16 cellular contexts compared by ENCODE assay signal in the genomic region with DNA sequence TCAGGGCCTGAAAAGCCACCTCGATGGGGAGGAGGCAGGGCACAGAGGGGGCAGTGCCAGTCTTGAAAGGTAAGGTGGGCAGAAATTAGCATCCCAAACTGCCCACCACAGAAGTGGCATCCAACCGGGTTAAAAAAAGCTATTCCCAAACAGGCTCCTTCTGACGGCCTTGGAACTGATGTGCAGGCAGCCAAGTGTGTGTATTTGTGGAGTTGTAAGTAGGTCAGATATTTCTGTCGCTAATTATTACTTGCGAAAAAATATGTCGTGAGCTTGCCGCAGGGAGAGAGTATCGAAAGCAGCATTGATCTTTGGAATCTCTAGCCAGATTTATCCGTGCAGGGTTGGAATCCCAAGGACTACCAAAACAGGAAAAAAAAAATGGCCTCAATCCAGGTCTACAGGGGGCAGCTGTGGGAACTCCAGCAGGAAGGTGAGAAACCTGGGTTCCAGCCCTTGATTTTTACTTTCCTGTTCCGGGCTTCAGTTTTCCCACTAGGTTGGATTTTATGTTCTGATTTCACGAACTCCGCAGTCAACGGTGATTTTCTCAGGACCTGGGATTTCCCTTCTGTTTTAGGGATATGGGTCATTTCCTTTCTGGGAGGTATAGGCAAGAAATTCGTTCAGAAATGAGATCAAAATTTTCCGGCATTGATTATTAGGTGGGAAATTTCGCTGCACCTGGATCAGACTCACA.
DNase-seq lines count a peak whose midpoint lies in the region; ATAC-seq, FAIRE-seq and TF ChIP-seq lines count a peak whose summit lies in the region.
"Had no signal": no experiment of that assay in that cellular context is flagged by ENCODE, and none has a peak within 500 bp of the region (broad histone marks: within the 10 kb centered on the region; RNA-seq: fewer than 3 reads in every experiment).

No MANE protein-coding gene starts in this region.

- no peaks in the 10 kb centered on the region for H3K79me2 ChIP-seq in H1 (ENCODE audit: control insufficient read depth in 1 of 2, insufficient read depth in 2 of 2, low read length in 2 of 2)

- no peak for TF ChIP-seq POLR2A in H1 (IDR thresholded peaks at IDR 0.05; ENCODE audit: control extremely low read depth in 1 of 2, low read depth in 2 of 2, low read length in 2 of 2)

- peaks cover 29% of the 10 kb centered on the region for H3K27me3 Mint-ChIP-seq in activated CD8-positive, alpha-beta memory T cell treated with anti-CD3 and anti-CD28 coated beads, Interleukin-2, amount 10 ng/mL, durations not matched to agents 7 days and 5 days

- H3K27ac Mint-ChIP-seq in activated CD8-positive, alpha-beta memory T cell treated with anti-CD3 and anti-CD28 coated beads, Interleukin-2, amount 10 ng/mL, durations not matched to agents 7 days and 5 days: no peak overlapping the region
- H3K27ac Mint-ChIP-seq: CD4-positive, CD25-positive, alpha-beta regulatory T cell had no signal

- ATAC-seq in activated CD8-positive, alpha-beta memory T cell treated with anti-CD3 and anti-CD28 coated beads, Interleukin-2, amount 10 ng/mL, durations not matched to agents 7 days and 5 days: no peak
- no peak for ATAC-seq in GM18498 (IDR thresholded peaks at IDR 0.05; ENCODE audit: unreplicated experiment)
- no peak for ATAC-seq in GM19463 (IDR thresholded peaks at IDR 0.05; ENCODE audit: unreplicated experiment)

- H3K36me3 Mint-ChIP-seq in activated CD8-positive, alpha-beta memory T cell treated with anti-CD3 and anti-CD28 coated beads, Interleukin-2, amount 10 ng/mL, durations not matched to agents 7 days and 5 days: no peaks in the 10 kb centered on the region
- H3K36me3 Mint-ChIP-seq: CD4-positive, CD25-positive, alpha-beta regulatory T cell had no signal

- no peaks in the 10 kb centered on the region for H4K20me1 ChIP-seq in BLaER1
- H4K20me1 ChIP-seq in H1 (replicated peaks in 1 of 2; ENCODE audit: control insufficient read depth in 1 of 2, insufficient read depth in 2 of 2, low read length in 2 of 2): no peaks in the 10 kb centered on the region

- POLR2A ChIA-PET in H1 (lab: Charles Lee; ENCODE audit: partially characterized antibody): no interaction called here

- no peak overlapping the region for H3K4me3 Mint-ChIP-seq in activated CD8-positive, alpha-beta memory T cell treated with anti-CD3 and anti-CD28 coated beads, Interleukin-2, amount 10 ng/mL, durations not matched to agents 7 days and 5 days
- H3K4me3 Mint-ChIP-seq: CD4-positive, CD25-positive, alpha-beta regulatory T cell had no signal

- intact Hi-C loops in posterior vena cava (cut with DNase I): loop anchor here in 1 of 2 donors (10.0 kb wide), 1 partner anchor 240 kb away; no protein-coding TSS in a partner anchor

- H3K4me1 ChIP-seq in BLaER1 (peaks cover 56% of the 10 kb centered on the region), H1 (replicated peaks in 1 of 4; ENCODE audit: control insufficient read depth in 3 of 4, insufficient read depth in 4 of 4, low read length in 3 of 4) (peaks cover 0 to 6% (median 0%) of the 10 kb centered on the region in 4 experiments; a peak in 1 of 7 replicates), SJCRH30 (no peaks in the 10 kb centered on the region)
- H3K4me1 ChIP-seq: HAP-1 had no signal

- no peak overlapping the region for H3K4ac ChIP-seq in H1 (replicated peaks; ENCODE audit: insufficient read length, low read depth, low read length)

- H3K79me1 ChIP-seq in H1 (ENCODE audit: low read depth, low read length): no peaks in the 10 kb centered on the region

- no peak overlapping the region for H2AFZ ChIP-seq in H1 (ENCODE audit: low read length)
- H2AFZ ChIP-seq: GM23248 had no signal

- H3K9ac ChIP-seq in BLaER1: no peak overlapping the region
- no peak overlapping the region for H3K9ac ChIP-seq in H1 (replicated peaks in 1 of 4; ENCODE audit: extremely low read depth in 1 of 4, low read depth in 3 of 4, low read length in 3 of 4)
- H3K9ac ChIP-seq: GM23248 had no signal

- no peak overlapping the region for H2BK20ac ChIP-seq in H1 (ENCODE audit: low read length)

- H2AK5ac ChIP-seq in H1 (ENCODE audit: low read depth, low read length): no peak overlapping the region

- no peak overlapping the region for H4K5ac ChIP-seq in H1 (ENCODE audit: insufficient read length, low read depth, low read length)

- no peaks in the 10 kb centered on the region for H3K23me2 ChIP-seq in H1 (ENCODE audit: low read depth, low read length)

- no peak overlapping the region for H3K18ac ChIP-seq in H1 (ENCODE audit: extremely low read depth, low read length)

- no peak overlapping the region for H3K14ac ChIP-seq in H1 (ENCODE audit: insufficient read length)

- peak; percentile 58 for FAIRE-seq in H1 (lab: Jason Lieb, UNC)
- FAIRE-seq: GM18507 had no signal

- H3K4me1 Mint-ChIP-seq in activated CD8-positive, alpha-beta memory T cell treated with anti-CD3 and anti-CD28 coated beads, Interleukin-2, amount 10 ng/mL, durations not matched to agents 7 days and 5 days: peaks cover 1% of the 10 kb centered on the region
- H3K4me1 Mint-ChIP-seq: CD4-positive, CD25-positive, alpha-beta regulatory T cell had no signal

- H3K23ac ChIP-seq in H1 (ENCODE audit: insufficient read length): no peak overlapping the region

- TF ChIP-seq EP300 in H1 (IDR thresholded peaks at IDR 0.05; ENCODE audit: borderline replicate concordance in 1 of 2, low read depth in 2 of 2, low read length in 2 of 2): no peak

- TF ChIP-seq RAD21 in H1 (IDR thresholded peaks at IDR 0.05 in 1 of 2, conservative IDR thresholded peaks at IDR 0.05 in 1 of 2; ENCODE audit: low read depth in 2 of 2, low read length in 2 of 2): no peak

- no peak overlapping the region for H2BK5ac ChIP-seq in H1 (ENCODE audit: low read depth, low read length)

- CTCF ChIA-PET in activated CD8-positive, alpha-beta memory T cell treated with anti-CD3 and anti-CD28 coated beads, Interleukin-2, amount 10 ng/mL, durations not matched to agents 7 days and 5 days (lab: Charles Lee): interaction anchor here (1.1 to 1.9 kb wide), 2 partner anchors 8 to 9 kb away, joined by 4 to 6 read pairs; no protein-coding TSS in a partner anchor
- CTCF ChIA-PET in H1 (lab: Charles Lee; ENCODE audit: partially characterized antibody): interaction anchor here (0.6 to 2.2 kb wide), 6 partner anchors 10 to 419 kb away, joined by 3 to 10 read pairs (median 3); no protein-coding TSS in a partner anchor

- H3K9me3 ChIP-seq in BLaER1 (no peaks in the 10 kb centered on the region), H1 (ENCODE audit: insufficient read depth in 2 of 2, low read depth in 1 of 2, low read length in 1 of 2) (no peaks in the 10 kb centered on the region), SJCRH30 (replicated peaks) (no peaks in the 10 kb centered on the region)
- H3K9me3 ChIP-seq: HAP-1 had no signal

- no peak for TF ChIP-seq CTCF in H1 (IDR thresholded peaks at IDR 0.05; ENCODE audit: control extremely low read depth in 1 of 3, insufficient read depth in 1 of 3, low read depth in 1 of 3, low read length in 3 of 3)

- H3K56ac ChIP-seq in H1 (replicated peaks; ENCODE audit: insufficient read length, low read depth, low read length): no peak overlapping the region

- H3K4me3 ChIP-seq in BLaER1 (no peak overlapping the region), H1 (ENCODE audit: extremely low read depth in 1 of 4, insufficient read depth in 2 of 4, low read depth in 3 of 4, low read length in 4 of 4) (no peak overlapping the region), SJCRH30 (no peak overlapping the region)
- H3K4me3 ChIP-seq: GM23248, HAP-1 had no signal

- H3K27me3 ChIP-seq in BLaER1 (no peaks in the 10 kb centered on the region), H1 (replicated peaks in 1 of 4; ENCODE audit: control insufficient read depth in 3 of 4, extremely low read depth in 1 of 4, insufficient read depth in 3 of 4, low read length in 3 of 4) (0 out of 7 replicates have a peak, but pooled peaks cover 0 to 2% (median 0%) of the 10 kb centered on the region in 4 experiments), SJCRH30 (no peaks in the 10 kb centered on the region; the same call in 1 of the 2 replicates)

- no peak overlapping the region for H4K91ac ChIP-seq in H1 (replicated peaks; ENCODE audit: insufficient read length, low read length)

- DNase-seq in activated CD8-positive, alpha-beta memory T cell treated with anti-CD3 and anti-CD28 coated beads, Interleukin-2, amount 50 U/mL, for 48 hours: peak; percentile 3
- DNase-seq in activated CD8-positive, alpha-beta memory T cell treated with anti-CD3 and anti-CD28 coated beads, Interleukin-2, amount 10 ng/mL, durations not matched to agents 7 days and 5 days: no peak
- no peak for DNase-seq in H1 (ENCODE audit: low read depth in 1 of 2, low spot score in 2 of 2)
- peak; percentile 38 for DNase-seq in posterior vena cava (ENCODE audit: low spot score)
- DNase-seq in SJCRH30: no peak
- DNase-seq: Calu3; CD4-positive, CD25-positive, alpha-beta regulatory T cell; DMS 273 treated with DMSO at 0.1 percent for 48 hours; GM23248 had no signal

- no peak overlapping the region for H2BK15ac ChIP-seq in H1 (ENCODE audit: low read length)

- H2BK120ac ChIP-seq in H1 (replicated peaks; ENCODE audit: low read depth, low read length): no peak overlapping the region

- no peaks in the 10 kb centered on the region for H3K9me3 Mint-ChIP-seq in activated CD8-positive, alpha-beta memory T cell treated with anti-CD3 and anti-CD28 coated beads, Interleukin-2, amount 10 ng/mL, durations not matched to agents 7 days and 5 days (ENCODE audit: low read depth)

- H3K27ac ChIP-seq in BLaER1: no peak overlapping the region
- H3K27ac ChIP-seq in H1 (ENCODE audit: low read depth, low read length): no peak overlapping the region
- H3K27ac ChIP-seq in SJCRH30: no peak overlapping the region
- H3K27ac ChIP-seq: 22Rv1, GM23248, HL-60 had no signal

- no peak overlapping the region for H2BK12ac ChIP-seq in H1 (ENCODE audit: low read depth, low read length)

- peak overlapping the region; percentile 4; the same call in 1 of the 2 replicates for H3K4me2 ChIP-seq in BLaER1
- H3K4me2 ChIP-seq in H1 (ENCODE audit: insufficient read depth in 1 of 2, low read depth in 2 of 2, low read length in 2 of 2): no peak overlapping the region

- whole genome bisulfite sequencing in H1 (ENCODE audit: extremely low coverage in 1 of 2, insufficient coverage in 1 of 2, insufficient read length in 1 of 2, insufficient replicate concordance in 2 of 2, low coverage in 1 of 2, low lambda C conversion rate in 2 of 2, missing lambda C conversion rate in 1 of 2), 2 experiments: 87% methylated on average over 16 of the region's 16 CpGs; no CpG with 5 or more reads in 1 of the 2 experiments

- H4K8ac ChIP-seq in H1 (ENCODE audit: extremely low read depth, insufficient read depth, low read length): no peak overlapping the region

- no peaks in the 10 kb centered on the region for H3K36me3 ChIP-seq in BLaER1
- H3K36me3 ChIP-seq in H1 (ENCODE audit: control insufficient read depth in 2 of 4, insufficient read depth in 4 of 4, low read length in 3 of 4): no peaks in the 10 kb centered on the region
- no peaks in the 10 kb centered on the region for H3K36me3 ChIP-seq in SJCRH30
- H3K36me3 ChIP-seq: HAP-1 had no signal

TF ChIP-seq in H1, 55 proteins besides CTCF, POLR2A, EP300 and RAD21 (continues in another document):
- TF ChIP-seq RNF2 (IDR thresholded peaks at IDR 0.05; ENCODE audit: borderline replicate concordance, low read depth, low read length, missing control alignments, poor library complexity, severe bottlenecking): no peak
- TF ChIP-seq CEBPB (IDR thresholded peaks at IDR 0.05; ENCODE audit: low read depth, low read length): no peak
- TF ChIP-seq TAF7 (optimal IDR thresholded peaks at IDR 0.05; ENCODE audit: borderline replicate concordance, low read depth, low read length): no peak

Comparison
In these comparisons a context has a peak if more than half of its experiments do, and no peak if none do; other contexts are left out.
1. DNase-seq: peak in activated CD8-positive, alpha-beta memory T cell treated with anti-CD3 and anti-CD28 coated beads, Interleukin-2, amount 50 U/mL, for 48 hours (single experiment) and posterior vena cava (single experiment); none in activated CD8-positive, alpha-beta memory T cell treated with anti-CD3 and anti-CD28 coated beads, Interleukin-2, amount 10 ng/mL, durations not matched to agents 7 days and 5 days (single experiment), H1 (0 of 2) and SJCRH30 (0 of 2).